ENCODE assay signal across 17 cellular contexts in genomic region chr20:15889073-15889923, GRCh38.
DNase-seq lines count a peak whose midpoint lies in the region; ATAC-seq and TF ChIP-seq lines count a peak whose summit lies in the region.
"Had no signal": no experiment of that assay in that cellular context is flagged by ENCODE, and none has a peak within 500 bp of the region (broad histone marks: within the 10 kb centered on the region; RNA-seq: fewer than 3 reads in every experiment).

No MANE protein-coding gene starts in this region.

- no peak overlapping the region for H3K27ac ChIP-seq in SK-N-SH (ENCODE audit: low read depth in 2 of 2, low read length in 1 of 2)
- H3K27ac ChIP-seq in thoracic aorta, result no peak overlapping the region
- H3K27ac ChIP-seq: pancreas had no signal

- no peaks in the 10 kb centered on the region for H3K9me2 ChIP-seq in SK-N-SH

- no peak overlapping the region for H3K4me2 ChIP-seq in SK-N-SH

- TF ChIP-seq CTCF in SK-N-SH (IDR thresholded peaks at IDR 0.05) (no peak), thoracic aorta (IDR thresholded peaks at IDR 0.05) (no peak)

- no peak overlapping the region for H3K9ac ChIP-seq in SK-N-SH

- no peaks in the 10 kb centered on the region for H4K20me1 ChIP-seq in SK-N-SH (ENCODE audit: insufficient read depth)

- H3K27me3 ChIP-seq in SK-N-SH (ENCODE audit: insufficient read depth) (no peaks in the 10 kb centered on the region), thoracic aorta (replicated peaks; ENCODE audit: insufficient read depth) (no peaks in the 10 kb centered on the region)
- H3K27me3 ChIP-seq: gastroesophageal sphincter, pancreas had no signal

- CTCF ChIA-PET in SK-N-SH (lab: Yijun Ruan, JAX), result no interaction called here

- ATAC-seq in SK-N-SH treated with all-trans-retinoic acid at 6 μM for 48 hours (no peak), thoracic aorta (ENCODE audit: insufficient number of reproducible peaks, low FRiP score, low read depth) (peak; percentile 18)
- ATAC-seq: gastroesophageal sphincter, pancreas, PC-3 had no signal

- H3K4me3 ChIP-seq in SK-N-SH (ENCODE audit: low read depth in 2 of 2, low read length in 1 of 2), result no peak overlapping the region
- H3K4me3 ChIP-seq in thoracic aorta, result no peak overlapping the region
- H3K4me3 ChIP-seq: gastroesophageal sphincter, pancreas had no signal

- no peak for TF ChIP-seq EP300 in SK-N-SH (IDR thresholded peaks at IDR 0.05; ENCODE audit: borderline replicate concordance in 1 of 2, low read depth in 1 of 2, low read length in 1 of 2)

- no peak overlapping the region for H3K4me3 Mint-ChIP-seq in activated naive CD8-positive, alpha-beta T cell treated with anti-CD3 and anti-CD28 coated beads for 36 hours
- H3K4me3 Mint-ChIP-seq: activated naive CD4-positive, alpha-beta T cell treated with anti-CD3 and anti-CD28 coated beads, Interleukin-2, amount 10 ng/mL, durations not matched to agents 7 days and 5 days had no signal

- H3F3A ChIP-seq in SK-N-SH (replicated peaks; ENCODE audit: insufficient read depth), result no peaks in the 10 kb centered on the region

- no peaks in the 10 kb centered on the region for H3K9me3 Mint-ChIP-seq in activated naive CD8-positive, alpha-beta T cell treated with anti-CD3 and anti-CD28 coated beads for 36 hours
- H3K9me3 Mint-ChIP-seq: activated naive CD4-positive, alpha-beta T cell treated with anti-CD3 and anti-CD28 coated beads, Interleukin-2, amount 10 ng/mL, durations not matched to agents 7 days and 5 days had no signal

- H3K36me3 Mint-ChIP-seq in activated naive CD8-positive, alpha-beta T cell treated with anti-CD3 and anti-CD28 coated beads for 36 hours, result no peaks in the 10 kb centered on the region
- H3K36me3 Mint-ChIP-seq: activated naive CD4-positive, alpha-beta T cell treated with anti-CD3 and anti-CD28 coated beads, Interleukin-2, amount 10 ng/mL, durations not matched to agents 7 days and 5 days had no signal

- H2AFZ ChIP-seq in SK-N-SH (ENCODE audit: low read depth), result no peak overlapping the region

- H3K79me2 ChIP-seq in SK-N-SH (ENCODE audit: insufficient read depth), result no peaks in the 10 kb centered on the region

- H3K36me3 ChIP-seq in SK-N-SH (replicated peaks in 1 of 2; ENCODE audit: control insufficient read depth in 1 of 2, insufficient read depth in 2 of 2, low read length in 1 of 2) (no peaks in the 10 kb centered on the region), thoracic aorta (no peaks in the 10 kb centered on the region)
- H3K36me3 ChIP-seq: gastroesophageal sphincter, pancreas had no signal

- no peak overlapping the region for H3K27ac Mint-ChIP-seq in activated naive CD8-positive, alpha-beta T cell treated with anti-CD3 and anti-CD28 coated beads for 36 hours
- H3K27ac Mint-ChIP-seq: activated naive CD4-positive, alpha-beta T cell treated with anti-CD3 and anti-CD28 coated beads, Interleukin-2, amount 10 ng/mL, durations not matched to agents 7 days and 5 days had no signal

- peaks cover 4% of the 10 kb centered on the region for H3K27me3 Mint-ChIP-seq in activated naive CD8-positive, alpha-beta T cell treated with anti-CD3 and anti-CD28 coated beads for 36 hours
- H3K27me3 Mint-ChIP-seq: activated naive CD4-positive, alpha-beta T cell treated with anti-CD3 and anti-CD28 coated beads, Interleukin-2, amount 10 ng/mL, durations not matched to agents 7 days and 5 days had no signal

- no peak for TF ChIP-seq RAD21 in SK-N-SH (IDR thresholded peaks at IDR 0.05; ENCODE audit: low read length)

- 36% methylated on average over 3 of the region's 3 CpGs for WGBS in SK-N-SH (ENCODE audit: low lambda C conversion rate)

- POLR2A ChIA-PET in SK-N-SH (lab: Yijun Ruan, JAX), result no interaction called here

- H3K4me1 Mint-ChIP-seq in activated naive CD8-positive, alpha-beta T cell treated with anti-CD3 and anti-CD28 coated beads for 36 hours, result no peaks in the 10 kb centered on the region
- H3K4me1 Mint-ChIP-seq: activated naive CD4-positive, alpha-beta T cell treated with anti-CD3 and anti-CD28 coated beads, Interleukin-2, amount 10 ng/mL, durations not matched to agents 7 days and 5 days had no signal

- DNase-seq in SK-N-SH, result peak; percentile 33
- peak; percentile 3 to 88 (median 67) for DNase-seq in NCI-H1417 (lab: John Stamatoyannopoulos, UW)
- peak; percentile 1 for DNase-seq in amniotic epithelial cell (ENCODE audit: low read depth)
- no peak for DNase-seq in thoracic aorta (ENCODE audit: low spot score)
- no peak for DNase-seq in T-helper 9 cell
- no peak for DNase-seq in activated naive CD8-positive, alpha-beta T cell treated with anti-CD3 and anti-CD28 coated beads for 36 hours
- DNase-seq in DMS114 treated with DMSO at 0.1 percent for 48 hours (lab: John Stamatoyannopoulos, UW; ENCODE audit: unreplicated experiment), result no peak
- DNase-seq: activated CD4-positive, CD25-positive, alpha-beta regulatory T cell; activated naive CD4-positive, alpha-beta T cell treated with anti-CD3 and anti-CD28 coated beads, Interleukin-2, amount 10 ng/mL, durations not matched to agents 7 days and 5 days; caudate nucleus; DMS79; midbrain; pancreas; PC-3; trophoblast cell had no signal

- no peaks in the 10 kb centered on the region for H3K9me3 ChIP-seq in SK-N-SH
- H3K9me3 ChIP-seq in thoracic aorta, result no peaks in the 10 kb centered on the region
- H3K9me3 ChIP-seq: pancreas had no signal

- H3K4me1 ChIP-seq in SK-N-SH (ENCODE audit: control insufficient read depth in 1 of 2, insufficient read depth in 2 of 2, low read depth in 1 of 2, low read length in 1 of 2) (peaks cover 0 to 3% of the 10 kb centered on the region in 2 experiments; a peak in 1 of 4 replicates), thoracic aorta (ENCODE audit: control insufficient read depth in 1 of 2, low read depth in 2 of 2) (peaks cover 2 to 40% of the 10 kb centered on the region in 2 donors)
- H3K4me1 ChIP-seq: pancreas had no signal

TF ChIP-seq in SK-N-SH, 30 proteins besides CTCF, POLR2A, EP300 and RAD21:
- TF ChIP-seq TEAD4 (IDR thresholded peaks at IDR 0.05; ENCODE audit: borderline replicate concordance, insufficient read depth), result no peak
- TF ChIP-seq RCOR1 (IDR thresholded peaks at IDR 0.05; ENCODE audit: low read length), result peak; percentile 20; the same call in 1 of the 2 replicates

TF ChIP-seq in SK-N-SH treated with all-trans-retinoic acid at 6 μM for 48 hours, 23 proteins besides CTCF, POLR2A, EP300 and RAD21 (continues in another document):
- TF ChIP-seq, protein P1, sequence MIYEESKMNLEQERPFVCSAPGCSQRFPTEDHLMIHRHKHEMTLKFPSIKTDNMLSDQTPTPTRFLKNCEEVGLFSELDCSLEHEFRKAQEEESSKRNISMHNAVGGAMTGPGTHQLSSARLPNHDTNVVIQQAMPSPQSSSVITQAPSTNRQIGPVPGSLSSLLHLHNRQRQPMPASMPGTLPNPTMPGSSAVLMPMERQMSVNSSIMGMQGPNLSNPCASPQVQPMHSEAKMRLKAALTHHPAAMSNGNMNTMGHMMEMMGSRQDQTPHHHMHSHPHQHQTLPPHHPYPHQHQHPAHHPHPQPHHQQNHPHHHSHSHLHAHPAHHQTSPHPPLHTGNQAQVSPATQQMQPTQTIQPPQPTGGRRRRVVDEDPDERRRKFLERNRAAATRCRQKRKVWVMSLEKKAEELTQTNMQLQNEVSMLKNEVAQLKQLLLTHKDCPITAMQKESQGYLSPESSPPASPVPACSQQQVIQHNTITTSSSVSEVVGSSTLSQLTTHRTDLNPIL (CRISPR knock-in tag; IDR thresholded peaks at IDR 0.05; ENCODE audit: low read depth), result no peak
- TF ChIP-seq POU6F1 (CRISPR knock-in tag; IDR thresholded peaks at IDR 0.05; ENCODE audit: borderline replicate concordance, low read depth), result no peak
- no peak for TF ChIP-seq ZFP30 (CRISPR knock-in tag; IDR thresholded peaks at IDR 0.05)
- TF ChIP-seq RARB (CRISPR knock-in tag; IDR thresholded peaks at IDR 0.05), result no peak
- TF ChIP-seq OSR1 (CRISPR knock-in tag; IDR thresholded peaks at IDR 0.05), result no peak
- TF ChIP-seq SNAI2 (CRISPR knock-in tag; IDR thresholded peaks at IDR 0.05), result no peak
- no peak for TF ChIP-seq CSDC2 (CRISPR knock-in tag; IDR thresholded peaks at IDR 0.05)
- TF ChIP-seq ZNF565 (CRISPR knock-in tag; conservative IDR thresholded peaks at IDR 0.05; ENCODE audit: low read depth), result no peak
- TF ChIP-seq PATZ1 (CRISPR knock-in tag; IDR thresholded peaks at IDR 0.05; ENCODE audit: borderline replicate concordance), result no peak

Comparison
In these comparisons a context has a peak if more than half of its experiments do, and no peak if none do; other contexts are left out.
1. DNase-seq: peak in SK-N-SH (single experiment), NCI-H1417 (3 of 3) and amniotic epithelial cell (single experiment); none in thoracic aorta (single experiment), T-helper 9 cell (single experiment), activated naive CD8-positive, alpha-beta T cell treated with anti-CD3 and anti-CD28 coated beads for 36 hours (single experiment) and DMS114 treated with DMSO at 0.1 percent for 48 hours (single experiment).